ENCODE assay signal across 8 cellular contexts in the genomic region with DNA sequence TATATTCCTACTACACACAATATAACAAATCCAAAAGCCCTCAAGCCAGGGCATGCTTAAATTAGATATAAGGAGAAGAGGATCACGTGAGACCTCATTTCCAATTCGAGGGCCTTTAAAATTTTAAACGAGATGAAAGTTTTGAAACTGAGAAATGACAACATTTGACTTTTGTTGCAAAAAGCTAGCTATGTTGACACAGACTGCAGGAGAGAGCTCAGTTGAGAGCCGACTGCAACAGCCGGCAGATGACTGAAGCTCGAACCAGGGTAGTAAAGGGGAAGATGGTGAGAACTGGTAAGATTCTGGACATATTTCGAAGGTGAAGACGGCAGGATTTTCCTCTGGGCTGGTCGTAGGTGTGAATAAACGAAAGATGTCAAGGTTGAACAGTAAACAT. TPM values are rescaled to one million over a fixed set of nuclear protein-coding genes. Genes with fewer than 3 reads are reported as not detected.
DNase-seq lines count a peak whose midpoint lies in the region; ATAC-seq and TF ChIP-seq lines count a peak whose summit lies in the region.

No MANE protein-coding gene starts in this region.

- H3K9me3 ChIP-seq in ascending aorta (no peaks in the 10 kb centered on the region), iPS DF 6.9 (ENCODE audit: control insufficient read depth, insufficient read depth, low read length) (no peaks in the 10 kb centered on the region), sigmoid colon (no peaks in the 10 kb centered on the region)

- DNase-seq in SIG-M5 treated with dmso at 0.1 percent for 504 hours (lab: John Stamatoyannopoulos, UW; ENCODE audit: unreplicated experiment) (peak; percentile 57), SIG-M5 (lab: John Stamatoyannopoulos, UW) (no peak), NCI-H69 (lab: John Stamatoyannopoulos, UW) (peak; percentile 23), ascending aorta (ENCODE audit: low spot score in 2 of 2) (no peak), iPS DF 6.9 (ENCODE audit: low read depth, low spot score) (no peak), sigmoid colon (peak; percentile 76)

- intact Hi-C loops in ascending aorta (cut with DNase I) (loop anchor here (10.0 kb wide), 1 partner anchor 762 kb away; a partner anchor contains a TSS), sigmoid colon (cut with DNase I) (loop anchor here (5.0 kb wide), 2 partner anchors 759 to 1746 kb away; a partner anchor contains a TSS)

- TF ChIP-seq POLR2A in sigmoid colon (IDR thresholded peaks at IDR 0.05) = no peak

- H3K36me3 ChIP-seq in ascending aorta = peaks cover 8 to 9% of the 10 kb centered on the region in 2 donors
- H3K36me3 ChIP-seq in iPS DF 6.9 (ENCODE audit: control insufficient read depth, insufficient read depth, low read length) = no peaks in the 10 kb centered on the region
- peaks cover 0 to 11% (median 0%) of the 10 kb centered on the region in 4 donors for H3K36me3 ChIP-seq in sigmoid colon

- no peak for TF ChIP-seq EP300 in sigmoid colon (IDR thresholded peaks at IDR 0.05)

- H3K27ac ChIP-seq in ascending aorta (peak overlapping the region; percentile 85 to 87), iPS DF 6.9 (ENCODE audit: low read length) (no peak overlapping the region), sigmoid colon (peak overlapping the region; percentile 84 to 95 (median 92))

- WGBS in iPS DF 6.9 (ENCODE audit: insufficient coverage, insufficient read length) = no CpG with 5 or more reads among the region's 10 CpGs
- WGBS in sigmoid colon, 2 donors = 1 to 2% methylated on average over 10 of the region's 10 CpGs

- H3K4me3 ChIP-seq in ascending aorta (peak overlapping the region; percentile 84 to 94), iPS DF 6.9 (ENCODE audit: low read length) (peak overlapping the region; percentile 73; the same call in 1 of the 2 replicates), sigmoid colon (peak overlapping the region; percentile 65 to 90 (median 80))

- peaks cover 0 to 10% of the 10 kb centered on the region in 2 donors for H3K4me1 ChIP-seq in ascending aorta
- H3K4me1 ChIP-seq in iPS DF 6.9 (ENCODE audit: control insufficient read depth, insufficient read depth, low read length) = no peaks in the 10 kb centered on the region
- peaks cover 0 to 29% (median 19%) of the 10 kb centered on the region in 4 donors for H3K4me1 ChIP-seq in sigmoid colon

- ATAC-seq in GM18870 (IDR thresholded peaks at IDR 0.05; ENCODE audit: unreplicated experiment) = no peak
- no peak for ATAC-seq in HG02571 (IDR thresholded peaks at IDR 0.05; ENCODE audit: unreplicated experiment)

- no peak for TF ChIP-seq CTCF in ascending aorta (IDR thresholded peaks at IDR 0.05)
- TF ChIP-seq CTCF in sigmoid colon (IDR thresholded peaks at IDR 0.05) = no peak

- H3K27me3 ChIP-seq in ascending aorta (no peaks in the 10 kb centered on the region), iPS DF 6.9 (ENCODE audit: control insufficient read depth, insufficient read depth, low read length) (no peaks in the 10 kb centered on the region), sigmoid colon (no peaks in the 10 kb centered on the region)

RNA-seq across cellular contexts. Expression of a gene that starts 0.8 kb away (rescaled TPM):
- total RNA-seq in ascending aorta = 1.6 TPM
- 10 to 100 TPM in 2 of 4 donors, 1 to 10 TPM in 2; 7.1 to 10.7 (median 10.0) TPM for total RNA-seq in sigmoid colon
- polyA plus RNA-seq in sigmoid colon = 1 to 10 TPM; 1.8 to 3.5 (median 3.5) TPM

RNA-seq across cellular contexts. Expression of a gene that starts 48.7 kb away (rescaled TPM):
- 77.3 TPM for total RNA-seq in ascending aorta
- total RNA-seq in sigmoid colon = 100 to 1,000 TPM; 123 to 158 (median 139) TPM
- polyA plus RNA-seq in sigmoid colon = 1 to 10 TPM; 3.0 to 7.3 (median 7.2) TPM

Comparison
In these comparisons a context has a peak if more than half of its experiments do, and no peak if none do; other contexts are left out.
1. DNase-seq: peak in SIG-M5 treated with dmso at 0.1 percent for 504 hours (single experiment), NCI-H69 (single experiment) and sigmoid colon (single experiment); none in SIG-M5 (single experiment), ascending aorta (0 of 2) and iPS DF 6.9 (single experiment).
2. Peak in every context shown above with its lines, with median percentiles within 50 percentile points of each other: H3K4me3 ChIP-seq.